In the genomic region with DNA sequence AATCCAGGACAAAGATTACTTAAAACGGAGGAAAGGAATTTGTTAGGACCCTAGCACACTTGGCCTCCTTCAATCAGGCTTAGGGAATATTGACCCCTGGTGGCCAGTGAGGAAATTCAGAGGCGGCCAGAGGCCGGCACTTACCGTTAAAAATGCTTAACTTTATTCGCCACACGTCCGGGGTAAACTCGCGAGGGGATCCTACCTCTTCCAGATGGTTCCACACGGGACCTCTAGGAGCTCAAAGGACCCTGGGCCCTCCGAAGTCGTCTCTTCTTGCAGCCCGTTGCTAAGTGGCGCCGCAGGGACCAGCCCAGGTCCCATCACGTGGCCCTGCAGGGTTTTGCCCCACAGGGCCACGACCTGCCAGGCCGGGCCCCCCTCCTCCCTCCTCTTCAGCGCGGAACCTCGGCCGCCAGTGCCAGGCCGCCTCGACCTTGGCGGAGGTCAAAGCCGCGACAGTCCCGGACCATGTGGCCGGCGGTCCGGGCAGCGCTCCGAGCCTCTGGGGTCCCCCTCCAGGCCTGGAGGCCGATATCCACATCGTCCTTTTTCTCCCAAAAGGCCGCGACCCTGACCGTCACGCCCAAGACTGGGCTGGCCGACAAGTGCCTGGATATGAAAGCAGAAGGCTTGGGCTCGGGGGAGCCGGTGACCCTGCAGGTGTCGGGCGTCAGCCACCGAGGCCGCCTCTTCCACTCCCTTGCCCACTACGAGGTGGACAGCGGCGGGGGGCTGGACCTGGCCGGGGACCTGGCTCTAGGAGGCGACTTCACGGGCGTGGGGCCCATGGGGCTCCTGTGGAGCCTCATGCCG, we compare ENCODE assay signal across 1 cellular context.
TF ChIP-seq lines count a peak whose summit lies in the region.

No MANE protein-coding gene starts in this region.

TF ChIP-seq in GM12878, 131 proteins besides CTCF, POLR2A, EP300 and RAD21 (continued from another document and continues in another):
- TF ChIP-seq, protein P1, sequence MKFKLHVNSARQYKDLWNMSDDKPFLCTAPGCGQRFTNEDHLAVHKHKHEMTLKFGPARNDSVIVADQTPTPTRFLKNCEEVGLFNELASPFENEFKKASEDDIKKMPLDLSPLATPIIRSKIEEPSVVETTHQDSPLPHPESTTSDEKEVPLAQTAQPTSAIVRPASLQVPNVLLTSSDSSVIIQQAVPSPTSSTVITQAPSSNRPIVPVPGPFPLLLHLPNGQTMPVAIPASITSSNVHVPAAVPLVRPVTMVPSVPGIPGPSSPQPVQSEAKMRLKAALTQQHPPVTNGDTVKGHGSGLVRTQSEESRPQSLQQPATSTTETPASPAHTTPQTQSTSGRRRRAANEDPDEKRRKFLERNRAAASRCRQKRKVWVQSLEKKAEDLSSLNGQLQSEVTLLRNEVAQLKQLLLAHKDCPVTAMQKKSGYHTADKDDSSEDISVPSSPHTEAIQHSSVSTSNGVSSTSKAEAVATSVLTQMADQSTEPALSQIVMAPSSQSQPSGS (IDR thresholded peaks at IDR 0.05; ENCODE audit: low read length): no peak
- TF ChIP-seq, protein P2, sequence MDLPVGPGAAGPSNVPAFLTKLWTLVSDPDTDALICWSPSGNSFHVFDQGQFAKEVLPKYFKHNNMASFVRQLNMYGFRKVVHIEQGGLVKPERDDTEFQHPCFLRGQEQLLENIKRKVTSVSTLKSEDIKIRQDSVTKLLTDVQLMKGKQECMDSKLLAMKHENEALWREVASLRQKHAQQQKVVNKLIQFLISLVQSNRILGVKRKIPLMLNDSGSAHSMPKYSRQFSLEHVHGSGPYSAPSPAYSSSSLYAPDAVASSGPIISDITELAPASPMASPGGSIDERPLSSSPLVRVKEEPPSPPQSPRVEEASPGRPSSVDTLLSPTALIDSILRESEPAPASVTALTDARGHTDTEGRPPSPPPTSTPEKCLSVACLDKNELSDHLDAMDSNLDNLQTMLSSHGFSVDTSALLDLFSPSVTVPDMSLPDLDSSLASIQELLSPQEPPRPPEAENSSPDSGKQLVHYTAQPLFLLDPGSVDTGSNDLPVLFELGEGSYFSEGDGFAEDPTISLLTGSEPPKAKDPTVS (IDR thresholded peaks at IDR 0.05; ENCODE audit: low read depth, low read length): no peak
- TF ChIP-seq, protein P3, sequence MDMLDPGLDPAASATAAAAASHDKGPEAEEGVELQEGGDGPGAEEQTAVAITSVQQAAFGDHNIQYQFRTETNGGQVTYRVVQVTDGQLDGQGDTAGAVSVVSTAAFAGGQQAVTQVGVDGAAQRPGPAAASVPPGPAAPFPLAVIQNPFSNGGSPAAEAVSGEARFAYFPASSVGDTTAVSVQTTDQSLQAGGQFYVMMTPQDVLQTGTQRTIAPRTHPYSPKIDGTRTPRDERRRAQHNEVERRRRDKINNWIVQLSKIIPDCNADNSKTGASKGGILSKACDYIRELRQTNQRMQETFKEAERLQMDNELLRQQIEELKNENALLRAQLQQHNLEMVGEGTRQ (IDR thresholded peaks at IDR 0.05; ENCODE audit: borderline replicate concordance, low read depth, low read length): peak; percentile 43
- TF ChIP-seq ATF7 (IDR thresholded peaks at IDR 0.05; ENCODE audit: low read depth) (no peak), GATAD2B (conservative IDR thresholded peaks at IDR 0.05; ENCODE audit: low read depth) (peak; percentile 51), SPI1 (IDR thresholded peaks at IDR 0.05; ENCODE audit: borderline replicate concordance, insufficient read depth, low read depth, low read length) (no peak), PAX8 (IDR thresholded peaks at IDR 0.05) (no peak), NBN (IDR thresholded peaks at IDR 0.05) (no peak; the same call in 1 of the 2 replicates), JUND (IDR thresholded peaks at IDR 0.05; ENCODE audit: low read depth, low read length) (no peak), HDGF (IDR thresholded peaks at IDR 0.05) (peak; percentile 61; the same call in 1 of the 2 replicates), SIX5 (IDR thresholded peaks at IDR 0.05; ENCODE audit: low read depth, low read length, severe bottlenecking) (no peak), ETV6 (conservative IDR thresholded peaks at IDR 0.05 in 1 of 2, IDR thresholded peaks at IDR 0.05 in 1 of 2; ENCODE audit: borderline replicate concordance in 1 of 2, low read depth in 1 of 2) (no peak), SRF (IDR thresholded peaks at IDR 0.05; ENCODE audit: low read depth in 2 of 2, low read length in 2 of 2) (no peak), GABPA (IDR thresholded peaks at IDR 0.05; ENCODE audit: low read depth) (no peak), TCF3 (IDR thresholded peaks at IDR 0.05; ENCODE audit: borderline replicate concordance, insufficient read depth, low read depth, low read length) (no peak), WRNIP1 (IDR thresholded peaks at IDR 0.05; ENCODE audit: borderline replicate concordance, low read depth, low read length) (no peak), CBX5 (IDR thresholded peaks at IDR 0.05; ENCODE audit: low read depth) (no peak), EZH2 (IDR thresholded peaks at IDR 0.05; ENCODE audit: borderline replicate concordance, control insufficient read depth, low read depth, low read length) (no peak), SREBF1 (IDR thresholded peaks at IDR 0.05; ENCODE audit: low read length) (no peak), IKZF2 (IDR thresholded peaks at IDR 0.05) (no peak), DPF2 (IDR thresholded peaks at IDR 0.05) (0 out of 2 replicates have a peak, but pooled peaks have one; percentile 18), SMC3 (IDR thresholded peaks at IDR 0.05; ENCODE audit: borderline replicate concordance, low read length) (peak; percentile 89), FOXM1 (IDR thresholded peaks at IDR 0.05; ENCODE audit: low read depth, low read length) (0 out of 2 replicates have a peak, but pooled peaks have one; percentile 28), FOXK2 (IDR thresholded peaks at IDR 0.05) (no peak), ZSCAN29 (IDR thresholded peaks at IDR 0.05) (no peak), YBX1 (IDR thresholded peaks at IDR 0.05) (no peak), PML (IDR thresholded peaks at IDR 0.05; ENCODE audit: low read length) (no peak), RCOR1 (conservative IDR thresholded peaks at IDR 0.05; ENCODE audit: low read depth, low read length) (no peak), ZNF274 (IDR thresholded peaks at IDR 0.05; ENCODE audit: insufficient read depth, insufficient read length) (no peak), ASH2L (IDR thresholded peaks at IDR 0.05; ENCODE audit: borderline replicate concordance, low read depth) (no peak), TCF12 (IDR thresholded peaks at IDR 0.05; ENCODE audit: low read depth, low read length) (no peak), MEF2B (IDR thresholded peaks at IDR 0.05; ENCODE audit: partially characterized antibody, poor library complexity, severe bottlenecking) (peak; percentile 20), MXI1 (IDR thresholded peaks at IDR 0.05; ENCODE audit: low read depth, low read length) (0 out of 2 replicates have a peak, but pooled peaks have one; percentile 21)
- TF ChIP-seq, protein P4, sequence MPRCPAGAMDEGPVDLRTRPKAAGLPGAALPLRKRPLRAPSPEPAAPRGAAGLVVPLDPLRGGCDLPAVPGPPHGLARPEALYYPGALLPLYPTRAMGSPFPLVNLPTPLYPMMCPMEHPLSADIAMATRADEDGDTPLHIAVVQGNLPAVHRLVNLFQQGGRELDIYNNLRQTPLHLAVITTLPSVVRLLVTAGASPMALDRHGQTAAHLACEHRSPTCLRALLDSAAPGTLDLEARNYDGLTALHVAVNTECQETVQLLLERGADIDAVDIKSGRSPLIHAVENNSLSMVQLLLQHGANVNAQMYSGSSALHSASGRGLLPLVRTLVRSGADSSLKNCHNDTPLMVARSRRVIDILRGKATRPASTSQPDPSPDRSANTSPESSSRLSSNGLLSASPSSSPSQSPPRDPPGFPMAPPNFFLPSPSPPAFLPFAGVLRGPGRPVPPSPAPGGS (IDR thresholded peaks at IDR 0.05; ENCODE audit: borderline replicate concordance, insufficient read depth, low read depth, low read length, poor library complexity, severe bottlenecking): no peak
- TF ChIP-seq, protein P5, sequence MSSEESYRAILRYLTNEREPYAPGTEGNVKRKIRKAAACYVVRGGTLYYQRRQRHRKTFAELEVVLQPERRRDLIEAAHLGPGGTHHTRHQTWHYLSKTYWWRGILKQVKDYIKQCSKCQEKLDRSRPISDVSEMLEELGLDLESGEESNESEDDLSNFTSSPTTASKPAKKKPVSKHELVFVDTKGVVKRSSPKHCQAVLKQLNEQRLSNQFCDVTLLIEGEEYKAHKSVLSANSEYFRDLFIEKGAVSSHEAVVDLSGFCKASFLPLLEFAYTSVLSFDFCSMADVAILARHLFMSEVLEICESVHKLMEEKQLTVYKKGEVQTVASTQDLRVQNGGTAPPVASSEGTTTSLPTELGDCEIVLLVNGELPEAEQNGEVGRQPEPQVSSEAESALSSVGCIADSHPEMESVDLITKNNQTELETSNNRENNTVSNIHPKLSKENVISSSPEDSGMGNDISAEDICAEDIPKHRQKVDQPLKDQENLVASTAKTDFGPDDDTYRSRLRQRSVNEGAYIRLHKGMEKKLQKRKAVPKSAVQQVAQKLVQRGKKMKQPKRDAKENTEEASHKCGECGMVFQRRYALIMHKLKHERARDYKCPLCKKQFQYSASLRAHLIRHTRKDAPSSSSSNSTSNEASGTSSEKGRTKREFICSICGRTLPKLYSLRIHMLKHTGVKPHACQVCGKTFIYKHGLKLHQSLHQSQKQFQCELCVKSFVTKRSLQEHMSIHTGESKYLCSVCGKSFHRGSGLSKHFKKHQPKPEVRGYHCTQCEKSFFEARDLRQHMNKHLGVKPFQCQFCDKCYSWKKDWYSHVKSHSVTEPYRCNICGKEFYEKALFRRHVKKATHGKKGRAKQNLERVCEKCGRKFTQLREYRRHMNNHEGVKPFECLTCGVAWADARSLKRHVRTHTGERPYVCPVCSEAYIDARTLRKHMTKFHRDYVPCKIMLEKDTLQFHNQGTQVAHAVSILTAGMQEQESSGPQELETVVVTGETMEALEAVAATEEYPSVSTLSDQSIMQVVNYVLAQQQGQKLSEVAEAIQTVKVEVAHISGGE (CRISPR knock-in tag; IDR thresholded peaks at IDR 0.05): no peak
- TF ChIP-seq, protein P6, sequence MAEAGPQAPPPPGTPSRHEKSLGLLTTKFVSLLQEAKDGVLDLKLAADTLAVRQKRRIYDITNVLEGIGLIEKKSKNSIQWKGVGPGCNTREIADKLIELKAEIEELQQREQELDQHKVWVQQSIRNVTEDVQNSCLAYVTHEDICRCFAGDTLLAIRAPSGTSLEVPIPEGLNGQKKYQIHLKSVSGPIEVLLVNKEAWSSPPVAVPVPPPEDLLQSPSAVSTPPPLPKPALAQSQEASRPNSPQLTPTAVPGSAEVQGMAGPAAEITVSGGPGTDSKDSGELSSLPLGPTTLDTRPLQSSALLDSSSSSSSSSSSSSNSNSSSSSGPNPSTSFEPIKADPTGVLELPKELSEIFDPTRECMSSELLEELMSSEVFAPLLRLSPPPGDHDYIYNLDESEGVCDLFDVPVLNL (IDR thresholded peaks at IDR 0.05; ENCODE audit: low read depth, low read length): peak; percentile 8; the same call in 1 of the 2 replicates
- TF ChIP-seq, protein P7, sequence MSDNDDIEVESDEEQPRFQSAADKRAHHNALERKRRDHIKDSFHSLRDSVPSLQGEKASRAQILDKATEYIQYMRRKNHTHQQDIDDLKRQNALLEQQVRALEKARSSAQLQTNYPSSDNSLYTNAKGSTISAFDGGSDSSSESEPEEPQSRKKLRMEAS (IDR thresholded peaks at IDR 0.05; ENCODE audit: low read depth, low read length): no peak; the same call in none of the 2 replicates
- TF ChIP-seq, protein P8, sequence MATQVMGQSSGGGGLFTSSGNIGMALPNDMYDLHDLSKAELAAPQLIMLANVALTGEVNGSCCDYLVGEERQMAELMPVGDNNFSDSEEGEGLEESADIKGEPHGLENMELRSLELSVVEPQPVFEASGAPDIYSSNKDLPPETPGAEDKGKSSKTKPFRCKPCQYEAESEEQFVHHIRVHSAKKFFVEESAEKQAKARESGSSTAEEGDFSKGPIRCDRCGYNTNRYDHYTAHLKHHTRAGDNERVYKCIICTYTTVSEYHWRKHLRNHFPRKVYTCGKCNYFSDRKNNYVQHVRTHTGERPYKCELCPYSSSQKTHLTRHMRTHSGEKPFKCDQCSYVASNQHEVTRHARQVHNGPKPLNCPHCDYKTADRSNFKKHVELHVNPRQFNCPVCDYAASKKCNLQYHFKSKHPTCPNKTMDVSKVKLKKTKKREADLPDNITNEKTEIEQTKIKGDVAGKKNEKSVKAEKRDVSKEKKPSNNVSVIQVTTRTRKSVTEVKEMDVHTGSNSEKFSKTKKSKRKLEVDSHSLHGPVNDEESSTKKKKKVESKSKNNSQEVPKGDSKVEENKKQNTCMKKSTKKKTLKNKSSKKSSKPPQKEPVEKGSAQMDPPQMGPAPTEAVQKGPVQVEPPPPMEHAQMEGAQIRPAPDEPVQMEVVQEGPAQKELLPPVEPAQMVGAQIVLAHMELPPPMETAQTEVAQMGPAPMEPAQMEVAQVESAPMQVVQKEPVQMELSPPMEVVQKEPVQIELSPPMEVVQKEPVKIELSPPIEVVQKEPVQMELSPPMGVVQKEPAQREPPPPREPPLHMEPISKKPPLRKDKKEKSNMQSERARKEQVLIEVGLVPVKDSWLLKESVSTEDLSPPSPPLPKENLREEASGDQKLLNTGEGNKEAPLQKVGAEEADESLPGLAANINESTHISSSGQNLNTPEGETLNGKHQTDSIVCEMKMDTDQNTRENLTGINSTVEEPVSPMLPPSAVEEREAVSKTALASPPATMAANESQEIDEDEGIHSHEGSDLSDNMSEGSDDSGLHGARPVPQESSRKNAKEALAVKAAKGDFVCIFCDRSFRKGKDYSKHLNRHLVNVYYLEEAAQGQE (IDR thresholded peaks at IDR 0.05; ENCODE audit: low read depth, low read length): no peak
- TF ChIP-seq, protein P9, sequence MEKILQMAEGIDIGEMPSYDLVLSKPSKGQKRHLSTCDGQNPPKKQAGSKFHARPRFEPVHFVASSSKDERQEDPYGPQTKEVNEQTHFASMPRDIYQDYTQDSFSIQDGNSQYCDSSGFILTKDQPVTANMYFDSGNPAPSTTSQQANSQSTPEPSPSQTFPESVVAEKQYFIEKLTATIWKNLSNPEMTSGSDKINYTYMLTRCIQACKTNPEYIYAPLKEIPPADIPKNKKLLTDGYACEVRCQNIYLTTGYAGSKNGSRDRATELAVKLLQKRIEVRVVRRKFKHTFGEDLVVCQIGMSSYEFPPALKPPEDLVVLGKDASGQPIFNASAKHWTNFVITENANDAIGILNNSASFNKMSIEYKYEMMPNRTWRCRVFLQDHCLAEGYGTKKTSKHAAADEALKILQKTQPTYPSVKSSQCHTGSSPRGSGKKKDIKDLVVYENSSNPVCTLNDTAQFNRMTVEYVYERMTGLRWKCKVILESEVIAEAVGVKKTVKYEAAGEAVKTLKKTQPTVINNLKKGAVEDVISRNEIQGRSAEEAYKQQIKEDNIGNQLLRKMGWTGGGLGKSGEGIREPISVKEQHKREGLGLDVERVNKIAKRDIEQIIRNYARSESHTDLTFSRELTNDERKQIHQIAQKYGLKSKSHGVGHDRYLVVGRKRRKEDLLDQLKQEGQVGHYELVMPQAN (conservative IDR thresholded peaks at IDR 0.05): no peak
- TF ChIP-seq, protein P10, sequence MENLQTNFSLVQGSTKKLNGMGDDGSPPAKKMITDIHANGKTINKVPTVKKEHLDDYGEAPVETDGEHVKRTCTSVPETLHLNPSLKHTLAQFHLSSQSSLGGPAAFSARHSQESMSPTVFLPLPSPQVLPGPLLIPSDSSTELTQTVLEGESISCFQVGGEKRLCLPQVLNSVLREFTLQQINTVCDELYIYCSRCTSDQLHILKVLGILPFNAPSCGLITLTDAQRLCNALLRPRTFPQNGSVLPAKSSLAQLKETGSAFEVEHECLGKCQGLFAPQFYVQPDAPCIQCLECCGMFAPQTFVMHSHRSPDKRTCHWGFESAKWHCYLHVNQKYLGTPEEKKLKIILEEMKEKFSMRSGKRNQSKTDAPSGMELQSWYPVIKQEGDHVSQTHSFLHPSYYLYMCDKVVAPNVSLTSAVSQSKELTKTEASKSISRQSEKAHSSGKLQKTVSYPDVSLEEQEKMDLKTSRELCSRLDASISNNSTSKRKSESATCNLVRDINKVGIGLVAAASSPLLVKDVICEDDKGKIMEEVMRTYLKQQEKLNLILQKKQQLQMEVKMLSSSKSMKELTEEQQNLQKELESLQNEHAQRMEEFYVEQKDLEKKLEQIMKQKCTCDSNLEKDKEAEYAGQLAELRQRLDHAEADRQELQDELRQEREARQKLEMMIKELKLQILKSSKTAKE (IDR thresholded peaks at IDR 0.05; ENCODE audit: low read depth, poor library complexity, severe bottlenecking): peak; percentile 63
